8 cellular contexts compared by ENCODE assay signal in the genomic region with DNA sequence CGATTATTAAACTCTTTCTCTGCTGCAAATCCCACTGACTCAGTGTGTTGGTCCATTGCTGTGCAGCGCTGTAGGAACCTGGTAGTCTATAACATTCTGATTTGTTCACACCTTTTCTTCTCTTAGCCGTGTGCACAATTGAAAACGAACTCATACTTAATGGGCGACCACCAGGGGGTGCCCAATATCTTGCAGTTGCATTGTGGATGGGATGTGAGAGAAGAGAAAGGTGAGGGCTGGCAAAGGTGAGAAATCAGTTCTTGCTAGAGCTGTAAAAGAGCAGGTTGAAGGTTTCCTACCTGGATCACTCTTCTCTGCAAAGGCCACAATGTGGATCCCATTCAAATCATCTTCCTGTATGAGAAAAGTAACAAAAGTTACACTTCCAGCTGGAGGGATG. TPM values are rescaled to one million over a fixed set of nuclear protein-coding genes. Genes with fewer than 3 reads are reported as not detected.
DNase-seq lines count a peak whose midpoint lies in the region; ATAC-seq and TF ChIP-seq lines count a peak whose summit lies in the region.

No MANE protein-coding gene starts in this region.

- no peak overlapping the region for H3K27ac Mint-ChIP-seq in effector memory CD8-positive, alpha-beta T cell

- no peaks in the 10 kb centered on the region for H3K9me3 Mint-ChIP-seq in effector memory CD8-positive, alpha-beta T cell

- no peak overlapping the region for H3K4me3 Mint-ChIP-seq in effector memory CD8-positive, alpha-beta T cell

- intact Hi-C loops in Right ventricle myocardium inferior (cut with DNase I) = no loop called here

- H3K27me3 ChIP-seq in cardiac muscle cell = no peaks in the 10 kb centered on the region

- H3K9me3 ChIP-seq in cardiac muscle cell (ENCODE audit: low read depth) = no peaks in the 10 kb centered on the region

- no peaks in the 10 kb centered on the region for H3K36me3 Mint-ChIP-seq in effector memory CD8-positive, alpha-beta T cell (ENCODE audit: insufficient read depth)

- no peaks in the 10 kb centered on the region for H3K4me1 ChIP-seq in cardiac muscle cell (ENCODE audit: low read depth)

- no peak overlapping the region for H3K27ac ChIP-seq in cardiac muscle cell

- no peaks in the 10 kb centered on the region for H3K4me1 Mint-ChIP-seq in effector memory CD8-positive, alpha-beta T cell (ENCODE audit: low read depth in 2 of 2)

- H3K36me3 ChIP-seq in cardiac muscle cell = no peaks in the 10 kb centered on the region

- peaks cover 37 to 65% of the 10 kb centered on the region in 2 donors for H3K27me3 Mint-ChIP-seq in effector memory CD8-positive, alpha-beta T cell

- DNase-seq in cardiac muscle cell (ENCODE audit: low read depth in 1 of 2, low spot score in 1 of 2) (peak; percentile 61 to 64), Right ventricle myocardium inferior (ENCODE audit: missing footprints) (no peak), NCI-H748 (lab: John Stamatoyannopoulos, UW; ENCODE audit: unreplicated experiment) (peak; percentile 58), choroid plexus epithelial cell (ENCODE audit: low read depth) (peak; percentile 77), myocyte (ENCODE audit: low read depth) (peak; percentile 47)
- no peak for DNase-seq in effector memory CD8-positive, alpha-beta T cell

- TF ChIP-seq CTCF in cardiac muscle cell (IDR thresholded peaks at IDR 0.05; ENCODE audit: low read depth, low read length) = peak; percentile 46
- TF ChIP-seq CTCF in choroid plexus epithelial cell (conservative IDR thresholded peaks at IDR 0.05; ENCODE audit: low read depth, low read length) = peak; percentile 86

- H3K4me3 ChIP-seq in cardiac muscle cell (no peak overlapping the region), choroid plexus epithelial cell (ENCODE audit: low read depth, low read length) (no peak overlapping the region)

- no peak for ATAC-seq in Right ventricle myocardium inferior
- no peak for ATAC-seq in GM21528 (IDR thresholded peaks at IDR 0.05; ENCODE audit: low FRiP score, unreplicated experiment)
- no peak for ATAC-seq in effector memory CD8-positive, alpha-beta T cell (replicated peaks)
- ATAC-seq in GM18861 (IDR thresholded peaks at IDR 0.05; ENCODE audit: unreplicated experiment) = no peak

RNA-seq across cellular contexts. Expression of a gene that starts 51.0 kb away (rescaled TPM):
- total RNA-seq in cardiac muscle cell (0.51 and 2.0 TPM in 2 replicates), Right ventricle myocardium inferior (912 TPM), myocyte (247 and 330 TPM in 2 replicates)
- 0.55 and 3.1 TPM in 2 replicates for polyA plus RNA-seq in cardiac muscle cell
- 142 TPM for polyA plus RNA-seq in myocyte (2012)

Comparison
In these comparisons a context has a peak if more than half of its experiments do, and no peak if none do; other contexts are left out.
1. DNase-seq: peak in cardiac muscle cell (2 of 2), NCI-H748 (single experiment), choroid plexus epithelial cell (single experiment) and myocyte (single experiment); none in Right ventricle myocardium inferior (single experiment) and effector memory CD8-positive, alpha-beta T cell (0 of 3).
2. RNA of a gene that starts 51.0 kb away (total RNA-seq): 912 TPM in Right ventricle myocardium inferior (single experiment) and 247 to 330 TPM in myocyte; 0.51 to 2.0 TPM in cardiac muscle cell; every median in the first group is over 10 times any median in the second.